Comparison of ENCODE assay signal across 17 cellular contexts in genomic region chr3:191566469-191566868, GRCh38.
"Had no signal": no experiment of that assay in that cellular context is flagged by ENCODE, and none has a peak within 500 bp of the region (broad histone marks: within the 10 kb centered on the region; RNA-seq: fewer than 3 reads in every experiment).

No MANE protein-coding gene starts in this region.

- H3K27me3 Mint-ChIP-seq: dendritic cell treated with granulocyte-macrophage colony-stimulating factor and Interleukin-4, amounts not matched to agents 40 ng/mL and 50 ng/mL, for 4 days had no signal

- H3K27ac ChIP-seq: body of pancreas, heart left ventricle, suprapubic skin, upper lobe of left lung had no signal

- FAIRE-seq: kidney, TTC549 had no signal

- ATAC-seq: activated CD4-positive, CD25-positive, alpha-beta regulatory T cell treated with anti-CD3 and anti-CD28 coated beads, Interleukin-2, amount 50 U/mL, for 24 hours; body of pancreas; heart left ventricle; left ventricle myocardium superior; stimulated activated naive CD8-positive, alpha-beta T cell treated with anti-CD3 and anti-CD28 coated beads, Interleukin-15, Interleukin-2, amounts not matched to agents 100 U/mL and 50 U/mL, for 24 hours had no signal

- H3K27me3 ChIP-seq: body of pancreas, heart left ventricle, suprapubic skin, upper lobe of left lung had no signal

- H3K9me3 ChIP-seq: body of pancreas, heart left ventricle, suprapubic skin, upper lobe of left lung had no signal

- DNase-seq: activated CD4-positive, alpha-beta T cell treated with anti-CD3 and anti-CD28 coated beads, Interleukin-2, amount 50 U/mL, for 4 hours; activated naive CD4-positive, alpha-beta T cell; body of pancreas; foreskin fibroblast; heart left ventricle; kidney; left ventricle myocardium superior; stimulated activated CD4-positive, alpha-beta T cell treated with anti-CD3 and anti-CD28 coated beads, Interleukin-4, amount 100 ng/mL, for 1 hour; stimulated activated CD8-positive, alpha-beta memory T cell treated with anti-CD3 and anti-CD28 coated beads, Interleukin-4, amount 100 ng/mL, for 48 hours; stimulated activated naive CD8-positive, alpha-beta T cell treated with anti-CD3 and anti-CD28 coated beads, Interleukin-15, Interleukin-2, amounts not matched to agents 100 U/mL and 50 U/mL, for 24 hours; T-helper 2 cell; upper lobe of left lung had no signal

- H3K4me3 ChIP-seq: body of pancreas, heart left ventricle, suprapubic skin, upper lobe of left lung had no signal

- H3K4me3 Mint-ChIP-seq: activated T-helper 1 cell treated with anti-CD3 and anti-CD28 coated beads, Interleukin-12 subunit alpha, Interleukin-12 subunit beta, Interleukin-2, Interleukin-4 antibody, amounts not matched to agents 30 ng/mL and 10 ng/mL and 1 ng/mL, durations not matched to agents 14 hours and 24 hours and 36 hours; dendritic cell treated with granulocyte-macrophage colony-stimulating factor and Interleukin-4, amounts not matched to agents 40 ng/mL and 50 ng/mL, for 4 days had no signal

- H3K9me3 Mint-ChIP-seq: dendritic cell treated with granulocyte-macrophage colony-stimulating factor and Interleukin-4, amounts not matched to agents 40 ng/mL and 50 ng/mL, for 4 days had no signal

- H3K36me3 ChIP-seq: heart left ventricle, suprapubic skin, upper lobe of left lung had no signal

- H3K27ac Mint-ChIP-seq: activated T-helper 1 cell treated with anti-CD3 and anti-CD28 coated beads, Interleukin-12 subunit alpha, Interleukin-12 subunit beta, Interleukin-2, Interleukin-4 antibody, amounts not matched to agents 30 ng/mL and 10 ng/mL and 1 ng/mL, durations not matched to agents 14 hours and 24 hours and 36 hours; dendritic cell treated with granulocyte-macrophage colony-stimulating factor and Interleukin-4, amounts not matched to agents 40 ng/mL and 50 ng/mL, for 4 days had no signal

- H3K4me1 ChIP-seq: body of pancreas, heart left ventricle, suprapubic skin, upper lobe of left lung had no signal
